8 cellular contexts compared by ENCODE assay signal in the genomic region with DNA sequence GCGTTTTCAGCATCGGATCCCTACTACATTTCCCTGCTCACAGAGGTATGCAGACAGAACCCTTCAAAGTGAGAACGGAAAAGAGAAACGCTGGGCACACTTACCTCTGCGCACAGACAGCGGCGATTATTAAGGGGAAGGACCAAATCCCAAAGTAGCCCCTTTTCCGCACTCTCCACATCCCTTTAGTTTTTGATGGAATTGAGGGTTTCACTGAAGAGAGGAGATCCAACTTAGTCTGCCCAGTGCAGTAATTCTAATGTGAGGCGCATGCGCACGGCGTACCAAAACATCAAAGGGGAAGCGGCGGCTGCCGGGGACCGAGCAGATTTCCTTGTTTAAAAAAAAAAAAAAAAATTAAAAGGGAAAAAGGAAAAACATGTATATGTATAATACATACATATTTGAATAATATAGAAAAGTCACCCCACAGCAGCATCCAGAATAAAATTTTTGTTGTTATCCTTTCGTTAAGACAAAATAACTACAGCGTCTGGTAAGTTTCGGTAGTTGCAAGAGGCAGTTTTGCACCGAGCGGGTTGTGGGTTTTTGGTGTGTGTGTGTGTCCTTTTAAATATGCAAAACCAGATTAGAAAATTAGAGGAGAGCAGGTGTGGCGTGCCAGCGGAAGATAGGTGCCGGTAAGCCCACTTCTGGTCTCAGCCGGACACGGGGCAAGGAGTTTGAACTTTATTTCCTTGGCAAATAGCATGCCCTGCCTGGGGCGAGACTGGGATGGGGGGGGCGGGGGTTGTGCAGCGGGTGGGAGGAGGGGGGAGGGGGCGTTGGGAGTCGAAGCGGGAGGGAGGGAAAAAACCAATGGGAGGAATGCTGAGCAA. TPM values are rescaled to one million over a fixed set of nuclear protein-coding genes. Genes with fewer than 3 reads are reported as not detected.
DNase-seq lines count a peak whose midpoint lies in the region; ATAC-seq, FAIRE-seq and TF ChIP-seq lines count a peak whose summit lies in the region.

A gene (minus strand): TSS at position 263 of the 839 bp plus-strand sequence. CDS start 82 bp downstream, at position 181.

- no peak for TF ChIP-seq POLR2A in GM12891 (IDR thresholded peaks at IDR 0.05; ENCODE audit: low read depth, low read length)

- peaks cover 40% of the 10 kb centered on the region for H3K27me3 Mint-ChIP-seq in progenitor cell of endocrine pancreas

- peaks cover 6% of the 10 kb centered on the region for H3K9me3 Mint-ChIP-seq in progenitor cell of endocrine pancreas (ENCODE audit: low read depth)

- peak; percentile 74 for ATAC-seq in HG02763 (IDR thresholded peaks at IDR 0.05; ENCODE audit: unreplicated experiment)

- peak within 1 kb of the TSS; percentile 89 for H3K27ac Mint-ChIP-seq in progenitor cell of endocrine pancreas

- no peak for TF ChIP-seq CTCF in progenitor cell of endocrine pancreas (IDR thresholded peaks at IDR 0.05; ENCODE audit: unreplicated experiment)

- H3K4me1 Mint-ChIP-seq in progenitor cell of endocrine pancreas (ENCODE audit: low read depth): peaks cover 8% of the 10 kb centered on the region

- H3K4me3 Mint-ChIP-seq in progenitor cell of endocrine pancreas (ENCODE audit: low read depth): peak within 1 kb of the TSS; percentile 88

- FAIRE-seq in GM12891 (lab: Jason Lieb, UNC): peak; percentile 75

- no peaks in the 10 kb centered on the region for H3K36me3 Mint-ChIP-seq in progenitor cell of endocrine pancreas (ENCODE audit: insufficient read depth)

- peak; percentile 73 for DNase-seq in AG08395 (ENCODE audit: low spot score)
- no peak for DNase-seq in GM12891 (ENCODE audit: insufficient read length, low spot score)
- DNase-seq in NCI-H345 treated with DMSO at 0.1 percent for 48 hours (lab: John Stamatoyannopoulos, UW; ENCODE audit: unreplicated experiment): peak; percentile 59
- peak in 41 of 56 donors; percentile 9 to 77 (median 42) for DNase-seq in amygdala (lab: John Stamatoyannopoulos, UW)
- peak; percentile 32 for DNase-seq in hepatic stellate cell (ENCODE audit: low spot score)
- peak; percentile 36 for DNase-seq in progenitor cell of endocrine pancreas (ENCODE audit: low spot score, unreplicated experiment)
- DNase-seq in GM19238 (ENCODE audit: insufficient read length, low spot score): no peak

TF ChIP-seq in GM12891, 5 proteins besides CTCF, POLR2A, EP300 and RAD21:
- TF ChIP-seq POU2F2 (IDR thresholded peaks at IDR 0.05; ENCODE audit: low read depth, low read length): peak; percentile 87; the same call in 1 of the 2 replicates
- TF ChIP-seq POLR2AphosphoS5 (IDR thresholded peaks at IDR 0.05; ENCODE audit: low read depth, low read length): no peak
- TF ChIP-seq TAF1 (IDR thresholded peaks at IDR 0.05; ENCODE audit: low read depth, low read length): no peak
- TF ChIP-seq SPI1 (IDR thresholded peaks at IDR 0.05; ENCODE audit: low read depth, low read length): peak; percentile 42; the same call in 1 of the 2 replicates
- TF ChIP-seq PAX5 (IDR thresholded peaks at IDR 0.05; ENCODE audit: insufficient read depth, low read length, severe bottlenecking): no peak

RNA-seq across cellular contexts. Expression of the gene that starts here (rescaled TPM):
- polyA plus RNA-seq in GM12891 (2012; ENCODE audit: low read depth, missing spikeins): 0.09 TPM
- 3.5 and 3.8 TPM in 2 replicates for total RNA-seq in progenitor cell of endocrine pancreas

Comparison
In these comparisons a context has a peak if more than half of its experiments do, and no peak if none do; other contexts are left out.
1. DNase-seq: peak in AG08395 (single experiment), NCI-H345 treated with DMSO at 0.1 percent for 48 hours (single experiment), amygdala (41 of 56), hepatic stellate cell (single experiment) and progenitor cell of endocrine pancreas (single experiment); none in GM12891 (single experiment) and GM19238 (single experiment).